ENCODE assay signal across 18 cellular contexts in the genomic region with DNA sequence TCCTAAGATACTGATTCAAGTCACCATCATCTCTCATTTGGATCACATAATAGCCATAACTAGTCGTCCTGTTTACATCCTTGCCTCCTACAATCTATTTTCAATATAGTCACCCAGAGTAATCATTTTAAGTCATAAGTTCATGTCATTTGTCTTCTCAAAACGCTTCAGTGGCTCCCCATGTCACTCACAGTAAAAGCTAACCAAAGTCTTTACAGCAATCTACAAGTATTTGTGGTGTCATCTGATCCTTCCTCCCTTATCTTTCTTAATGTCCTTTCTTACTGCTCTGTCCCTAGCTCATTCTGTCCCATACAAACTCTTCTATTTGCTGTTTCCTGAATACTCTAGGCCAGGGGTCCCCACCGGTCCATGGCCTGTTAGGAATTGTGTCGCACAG.
"Had no signal": no experiment of that assay in that cellular context is flagged by ENCODE, and none has a peak within 500 bp of the region (broad histone marks: within the 10 kb centered on the region; RNA-seq: fewer than 3 reads in every experiment).

No MANE protein-coding gene starts in this region.

- H3K4me3 Mint-ChIP-seq: mesothelial cell of epicardium; natural killer cell treated with Interleukin-12 subunit alpha and Interleukin-12 subunit beta and Interleukin-15 and Interleukin-18, amount 100 ng/mL, for 72 hours; type B pancreatic cell had no signal

- H3K27me3 ChIP-seq: dorsolateral prefrontal cortex, heart right ventricle, suprapubic skin, thyroid gland had no signal

- H3K4me3 ChIP-seq: dorsolateral prefrontal cortex, heart right ventricle, skin epidermis, suprapubic skin, thyroid gland had no signal

- ATAC-seq: esophagus mucosa; heart right ventricle; left lobe of liver; natural killer cell treated with Interleukin-12 subunit alpha and Interleukin-12 subunit beta and Interleukin-15 and Interleukin-18, amount 100 ng/mL, for 72 hours; sciatic nerve had no signal

- H3K27me3 Mint-ChIP-seq: natural killer cell treated with Interleukin-12 subunit alpha and Interleukin-12 subunit beta and Interleukin-15 and Interleukin-18, amount 100 ng/mL, for 72 hours; type B pancreatic cell had no signal

- H3K9me3 ChIP-seq: heart right ventricle, suprapubic skin, thyroid gland had no signal

- H3K36me3 Mint-ChIP-seq: mesothelial cell of epicardium; natural killer cell treated with Interleukin-12 subunit alpha and Interleukin-12 subunit beta and Interleukin-15 and Interleukin-18, amount 100 ng/mL, for 72 hours; type B pancreatic cell had no signal

- H3K4me1 ChIP-seq: suprapubic skin had no signal

- H3K9me3 Mint-ChIP-seq: mesothelial cell of epicardium; natural killer cell treated with Interleukin-12 subunit alpha and Interleukin-12 subunit beta and Interleukin-15 and Interleukin-18, amount 100 ng/mL, for 72 hours; type B pancreatic cell had no signal

- H3K4me1 Mint-ChIP-seq: mesothelial cell of epicardium had no signal

- DNase-seq: cortex of kidney; dorsolateral prefrontal cortex; effector CD8-positive, alpha-beta T cell; heart right ventricle; hypothalamus; kidney glomerular epithelial cell; mammary epithelial cell; stimulated activated CD4-positive, alpha-beta T cell treated with anti-CD3 and anti-CD28 coated beads, Interleukin-12 subunit alpha, Interleukin-12 subunit beta, amount 100 ng/mL, for 4 hours; stimulated activated naive CD4-positive, alpha-beta T cell treated with Interleukin-2 at 50 U/mL for 16 hours; thyroid gland had no signal

- H3K27ac Mint-ChIP-seq: mesothelial cell of epicardium; natural killer cell treated with Interleukin-12 subunit alpha and Interleukin-12 subunit beta and Interleukin-15 and Interleukin-18, amount 100 ng/mL, for 72 hours; type B pancreatic cell had no signal

- H3K36me3 ChIP-seq: heart right ventricle, suprapubic skin had no signal
